Comparison of ENCODE assay signal across 8 cellular contexts in the genomic region with DNA sequence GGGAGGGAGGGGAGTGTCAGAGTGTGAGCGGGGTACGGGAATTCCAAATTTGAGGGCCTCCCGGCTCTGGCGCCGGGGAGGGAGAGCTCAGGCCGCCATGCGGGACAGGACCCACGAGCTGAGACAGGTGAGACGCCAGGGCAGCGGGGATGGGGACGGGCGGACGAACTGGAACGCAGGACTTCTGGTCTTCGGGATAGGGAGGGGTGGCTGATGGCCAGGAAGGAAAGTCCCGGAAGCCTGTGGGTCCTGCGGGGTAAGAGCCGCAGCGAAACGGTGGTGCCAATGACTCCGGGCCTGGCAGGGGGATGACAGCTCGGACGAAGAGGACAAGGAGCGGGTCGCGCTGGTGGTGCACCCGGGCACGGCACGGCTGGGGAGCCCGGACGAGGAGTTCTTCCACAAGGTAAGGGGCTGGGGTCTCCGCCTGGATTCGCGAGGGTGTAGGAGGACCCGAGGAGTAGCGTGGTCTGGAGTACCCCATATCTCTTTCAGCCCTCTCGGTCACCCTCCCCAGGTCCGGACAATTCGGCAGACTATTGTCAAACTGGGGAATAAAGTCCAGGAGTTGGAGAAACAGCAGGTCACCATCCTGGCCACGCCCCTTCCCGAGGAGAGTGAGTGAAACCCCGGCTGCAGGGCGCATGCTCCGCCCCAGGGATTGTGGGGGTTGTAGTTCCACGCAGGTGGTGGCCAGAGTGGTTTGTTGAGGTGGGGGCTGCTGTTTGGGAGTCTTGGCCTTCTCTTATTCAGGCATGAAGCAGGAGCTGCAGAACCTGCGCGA. TPM values are rescaled to one million over a fixed set of nuclear protein-coding genes. Genes with fewer than 3 reads are reported as not detected.
DNase-seq lines count a peak whose midpoint lies in the region; ATAC-seq and TF ChIP-seq lines count a peak whose summit lies in the region.

No MANE protein-coding gene starts in this region.

- intact Hi-C loops in activated CD4-positive, alpha-beta memory T cell treated with anti-CD3 and anti-CD28 coated beads for 36 hours (cut with micrococcal nuclease), result loop anchor here (1.0 to 5.0 kb wide), 6 partner anchors 37 to 287 kb away; partner anchors contain the start of genes BCKDK, PHKG2, SETD1A and ZNF646
- intact Hi-C loops in lower lobe of right lung (cut with DNase I), result no loop called here

- no peaks in the 10 kb centered on the region for H3K9me3 ChIP-seq in BE2C
- H3K9me3 ChIP-seq in duodenal mucosa (ENCODE audit: control insufficient read depth in 1 of 2, low read length in 2 of 2), result no peaks in the 10 kb centered on the region
- H3K9me3 ChIP-seq in lower lobe of right lung, result no peaks in the 10 kb centered on the region

- peak; percentile 90 for DNase-seq in BE2C
- DNase-seq in GM19238 (ENCODE audit: insufficient read length, low spot score), result peak; percentile 95
- peak; percentile 35 for DNase-seq in NCI-H748 treated with DMSO at 0.1 percent for 48 hours (lab: John Stamatoyannopoulos, UW)
- DNase-seq in activated CD4-positive, alpha-beta memory T cell treated with anti-CD3 and anti-CD28 coated beads for 36 hours, result peak; percentile 92
- DNase-seq in lower lobe of right lung, result peak; percentile 94
- DNase-seq in stimulated activated CD4-positive, alpha-beta T cell treated with anti-CD3 and anti-CD28 coated beads, Interleukin-4, amount 100 ng/mL, for 48 hours (ENCODE audit: low read depth in 2 of 2), result peak; percentile 84 to 87

- CTCF ChIA-PET in activated CD4-positive, alpha-beta memory T cell treated with anti-CD3 and anti-CD28 coated beads for 36 hours (lab: Charles Lee), result interaction anchor here (1.0 to 1.6 kb wide), 3 partner anchors 34 to 93 kb away, joined by 3 to 7 read pairs (median 4); partner anchors contain the start of gene HSD3B7

- H3K9me3 Mint-ChIP-seq in activated CD4-positive, alpha-beta memory T cell treated with anti-CD3 and anti-CD28 coated beads for 36 hours, result no peaks in the 10 kb centered on the region

- H3K36me3 ChIP-seq in BE2C, result no peaks in the 10 kb centered on the region
- peaks cover 20 to 26% of the 10 kb centered on the region in 2 donors for H3K36me3 ChIP-seq in duodenal mucosa (ENCODE audit: control insufficient read depth in 1 of 2, insufficient read depth in 2 of 2, low read length in 2 of 2)
- peaks cover 38% of the 10 kb centered on the region for H3K36me3 ChIP-seq in lower lobe of right lung

- H3K27ac ChIP-seq in duodenal mucosa (ENCODE audit: low read depth, low read length) (peak overlapping the region; percentile 97), lower lobe of right lung (peak overlapping the region; percentile 93)

- peaks cover 16% of the 10 kb centered on the region for H3K4me1 Mint-ChIP-seq in activated CD4-positive, alpha-beta memory T cell treated with anti-CD3 and anti-CD28 coated beads for 36 hours (ENCODE audit: low read depth)

- H3K9ac ChIP-seq in duodenal mucosa (ENCODE audit: low read depth in 1 of 2, low read length in 2 of 2), result peak overlapping the region; percentile 94 to 97

- TF ChIP-seq CTCF in BE2C (IDR thresholded peaks at IDR 0.05; ENCODE audit: low read depth, low read length), result no peak
- no peak for TF ChIP-seq CTCF in lower lobe of right lung (IDR thresholded peaks at IDR 0.05)

- ATAC-seq in HG03460 (IDR thresholded peaks at IDR 0.05; ENCODE audit: unreplicated experiment), result peak; percentile 41
- ATAC-seq in lower lobe of right lung, result peak; percentile 87 to 91

- POLR2A ChIA-PET in activated CD4-positive, alpha-beta memory T cell treated with anti-CD3 and anti-CD28 coated beads for 36 hours (lab: Charles Lee), result interaction anchor here (0.5 to 1.0 kb wide), 2 partner anchors 11 to 40 kb away, joined by 4 to 5 read pairs; partner anchors contain the start of genes ZNF646 and ZNF668

- H3K4me3 ChIP-seq in BE2C (ENCODE audit: low read depth, low read length) (peak overlapping the region; percentile 97), duodenal mucosa (ENCODE audit: low read depth in 1 of 2, low read length in 2 of 2) (peak overlapping the region; percentile 92 to 97), lower lobe of right lung (peak overlapping the region; percentile 95)

- H3K27ac Mint-ChIP-seq in activated CD4-positive, alpha-beta memory T cell treated with anti-CD3 and anti-CD28 coated beads for 36 hours, result peak overlapping the region; percentile 93

- H3K4me1 ChIP-seq in BE2C (no peaks in the 10 kb centered on the region), duodenal mucosa (ENCODE audit: control insufficient read depth in 1 of 2, insufficient read depth in 2 of 2, low read length in 2 of 2) (peaks cover 6 to 18% of the 10 kb centered on the region in 2 donors), lower lobe of right lung (peaks cover 36% of the 10 kb centered on the region)

- no peaks in the 10 kb centered on the region for H3K27me3 Mint-ChIP-seq in activated CD4-positive, alpha-beta memory T cell treated with anti-CD3 and anti-CD28 coated beads for 36 hours

- H3K36me3 Mint-ChIP-seq in activated CD4-positive, alpha-beta memory T cell treated with anti-CD3 and anti-CD28 coated beads for 36 hours, result peaks cover 9% of the 10 kb centered on the region

- peak overlapping the region; percentile 95 for H3K4me3 Mint-ChIP-seq in activated CD4-positive, alpha-beta memory T cell treated with anti-CD3 and anti-CD28 coated beads for 36 hours

- H3K27me3 ChIP-seq in BE2C (no peaks in the 10 kb centered on the region), duodenal mucosa (ENCODE audit: control insufficient read depth in 1 of 2, insufficient read depth in 2 of 2, low read length in 2 of 2) (no peaks in the 10 kb centered on the region), lower lobe of right lung (ENCODE audit: low read depth) (no peaks in the 10 kb centered on the region)

RNA-seq across cellular contexts. Expression of gene STX4, which starts 0.5 kb away (rescaled TPM):
- 44.9 TPM for polyA plus RNA-seq in BE2C (2012; ENCODE audit: insufficient read depth, insufficient read length, low read depth)
- total RNA-seq in activated CD4-positive, alpha-beta memory T cell treated with anti-CD3 and anti-CD28 coated beads for 36 hours, result 10 to 100 TPM; 46.7 to 46.8 TPM
- total RNA-seq in lower lobe of right lung, result 86.1 TPM

RNA-seq across cellular contexts. Expression of gene STX1B, which starts 23.5 kb away (rescaled TPM):
- 1.2 TPM for polyA plus RNA-seq in BE2C (2012; ENCODE audit: insufficient read depth, insufficient read length, low read depth)
- 1 to 10 TPM in 1 of 2 experiments, under 1 TPM in 1; 0.92 to 1.0 TPM for total RNA-seq in activated CD4-positive, alpha-beta memory T cell treated with anti-CD3 and anti-CD28 coated beads for 36 hours
- 0.32 TPM for total RNA-seq in lower lobe of right lung

RNA-seq across cellular contexts. Expression of gene ZNF668, which starts 40.1 kb away (rescaled TPM):
- 29.9 TPM for polyA plus RNA-seq in BE2C (2012; ENCODE audit: insufficient read depth, insufficient read length, low read depth)
- 10 to 100 TPM; 11.4 to 13.3 TPM for total RNA-seq in activated CD4-positive, alpha-beta memory T cell treated with anti-CD3 and anti-CD28 coated beads for 36 hours
- 8.2 TPM for total RNA-seq in lower lobe of right lung

RNA-seq across cellular contexts. Expression of gene ZNF646, which starts 40.3 kb away (rescaled TPM):
- 27.3 TPM for polyA plus RNA-seq in BE2C (2012; ENCODE audit: insufficient read depth, insufficient read length, low read depth)
- 10 to 100 TPM; 18.6 to 19.9 TPM for total RNA-seq in activated CD4-positive, alpha-beta memory T cell treated with anti-CD3 and anti-CD28 coated beads for 36 hours
- total RNA-seq in lower lobe of right lung, result 23.1 TPM

RNA-seq across cellular contexts. Expression of gene HSD3B7, which starts 48.9 kb away (rescaled TPM):
- polyA plus RNA-seq in BE2C (2012; ENCODE audit: insufficient read depth, insufficient read length, low read depth), result 1.3 TPM
- 1 to 10 TPM; 2.2 TPM for total RNA-seq in activated CD4-positive, alpha-beta memory T cell treated with anti-CD3 and anti-CD28 coated beads for 36 hours
- 23.6 TPM for total RNA-seq in lower lobe of right lung

Comparison
In these comparisons a context has a peak if more than half of its experiments do, and no peak if none do; other contexts are left out.
1. Peak in every context shown above with its lines: DNase-seq, ATAC-seq, H3K4me3 ChIP-seq and H3K27ac ChIP-seq.
2. DNase-seq: peak in every context shown above with its lines; median percentile 95 in GM19238; 94 in lower lobe of right lung; 92 in activated CD4-positive, alpha-beta memory T cell treated with anti-CD3 and anti-CD28 coated beads for 36 hours; 90 in BE2C; 86 in stimulated activated CD4-positive, alpha-beta T cell treated with anti-CD3 and anti-CD28 coated beads, Interleukin-4, amount 100 ng/mL, for 48 hours; 35 in NCI-H748 treated with DMSO at 0.1 percent for 48 hours.